ENCODE assay signal across 23 cellular contexts in genomic region chr11:33028537-33028914, GRCh38.
"Had no signal": no experiment of that assay in that cellular context is flagged by ENCODE, and none has a peak within 500 bp of the region (broad histone marks: within the 10 kb centered on the region; RNA-seq: fewer than 3 reads in every experiment).

No MANE protein-coding gene starts in this region.

- ATAC-seq: esophagus mucosa; left ventricle myocardium superior; right cardiac atrium; stimulated activated naive CD8-positive, alpha-beta T cell treated with anti-CD3 and anti-CD28 coated beads, Interleukin-15, amount 100 ng/mL, for 72 hours had no signal

- H3K36me3 ChIP-seq: neutrophil, suprapubic skin had no signal

- H3K9me3 Mint-ChIP-seq: activated CD4-positive, alpha-beta memory T cell treated with anti-CD3 and anti-CD28 coated beads for 36 hours; activated naive CD4-positive, alpha-beta T cell treated with anti-CD3 and anti-CD28 coated beads for 36 hours; activated naive CD8-positive, alpha-beta T cell treated with anti-CD3 and anti-CD28 coated beads, Interleukin-2, amount 10 ng/mL, durations not matched to agents 7 days and 5 days; brain; nephron; stimulated activated naive CD8-positive, alpha-beta T cell treated with anti-CD3 and anti-CD28 coated beads, Interleukin-15, amount 100 ng/mL, for 72 hours; T-helper 1 cell treated with Interleukin-12 subunit alpha and Interleukin-12 subunit beta and Interleukin-4 antibody, amounts not matched to agents 30 μg/mL and 1 μg/mL, for 36 hours had no signal

- H2AFZ ChIP-seq: parathyroid adenoma had no signal

- DNase-seq: activated CD4-positive, alpha-beta memory T cell treated with anti-CD3 and anti-CD28 coated beads for 36 hours; activated CD4-positive, alpha-beta T cell treated with anti-CD3 and anti-CD28 coated beads for 48 hours; activated naive CD4-positive, alpha-beta T cell treated with anti-CD3 and anti-CD28 coated beads for 36 hours; activated naive CD8-positive, alpha-beta T cell treated with anti-CD3 and anti-CD28 coated beads, Interleukin-2, amount 10 ng/mL, durations not matched to agents 7 days and 5 days; activated T-cell treated with anti-CD3 and anti-CD28 coated beads, Interleukin-2, amount 50 U/mL, for 48 hours; dermis blood vessel endothelial cell; effector memory CD4-positive, alpha-beta T cell; glutamatergic neuron; kidney glomerular epithelial cell; left ventricle myocardium superior; mammary epithelial cell; right cardiac atrium; stimulated activated CD4-positive, alpha-beta T cell treated with anti-CD3 and anti-CD28 coated beads, Interleukin-1b, Interleukin-23, amount 100 ng/mL, for 48 hours; stimulated activated naive CD8-positive, alpha-beta T cell treated with anti-CD3 and anti-CD28 coated beads, Interleukin-15, amount 100 ng/mL, for 72 hours; transverse colon had no signal

- H3K9ac ChIP-seq: parathyroid adenoma had no signal

- H3K27me3 ChIP-seq: neutrophil, suprapubic skin, transverse colon had no signal

- FAIRE-seq: urothelium cell line had no signal

- H3K79me2 ChIP-seq: parathyroid adenoma had no signal

- H3K9me3 ChIP-seq: neutrophil, suprapubic skin, transverse colon had no signal

- H3K27me3 Mint-ChIP-seq: activated naive CD8-positive, alpha-beta T cell treated with anti-CD3 and anti-CD28 coated beads, Interleukin-2, amount 10 ng/mL, durations not matched to agents 7 days and 5 days; stimulated activated naive CD8-positive, alpha-beta T cell treated with anti-CD3 and anti-CD28 coated beads, Interleukin-15, amount 100 ng/mL, for 72 hours had no signal

- H3K4me3 ChIP-seq: suprapubic skin, transverse colon had no signal

- H3K36me3 Mint-ChIP-seq: activated naive CD8-positive, alpha-beta T cell treated with anti-CD3 and anti-CD28 coated beads, Interleukin-2, amount 10 ng/mL, durations not matched to agents 7 days and 5 days; brain had no signal

- H3K4me3 Mint-ChIP-seq: activated CD4-positive, alpha-beta memory T cell treated with anti-CD3 and anti-CD28 coated beads for 36 hours; activated naive CD4-positive, alpha-beta T cell treated with anti-CD3 and anti-CD28 coated beads for 36 hours; activated naive CD8-positive, alpha-beta T cell treated with anti-CD3 and anti-CD28 coated beads, Interleukin-2, amount 10 ng/mL, durations not matched to agents 7 days and 5 days; brain; nephron; stimulated activated naive CD8-positive, alpha-beta T cell treated with anti-CD3 and anti-CD28 coated beads, Interleukin-15, amount 100 ng/mL, for 72 hours; T-helper 1 cell treated with Interleukin-12 subunit alpha and Interleukin-12 subunit beta and Interleukin-4 antibody, amounts not matched to agents 30 μg/mL and 1 μg/mL, for 36 hours had no signal

- H3K4me1 ChIP-seq: parathyroid adenoma, suprapubic skin had no signal

- H3K27ac ChIP-seq: neutrophil, parathyroid adenoma, suprapubic skin, transverse colon had no signal

- H3K27ac Mint-ChIP-seq: activated CD4-positive, alpha-beta memory T cell treated with anti-CD3 and anti-CD28 coated beads for 36 hours; activated naive CD4-positive, alpha-beta T cell treated with anti-CD3 and anti-CD28 coated beads for 36 hours; activated naive CD8-positive, alpha-beta T cell treated with anti-CD3 and anti-CD28 coated beads, Interleukin-2, amount 10 ng/mL, durations not matched to agents 7 days and 5 days; brain; nephron; T-helper 1 cell treated with Interleukin-12 subunit alpha and Interleukin-12 subunit beta and Interleukin-4 antibody, amounts not matched to agents 30 μg/mL and 1 μg/mL, for 36 hours had no signal
